ENCODE assay signal across 8 cellular contexts in genomic region chr3:51385621-51386091, GRCh38. TPM values are rescaled to one million over a fixed set of nuclear protein-coding genes. Genes with fewer than 3 reads are reported as not detected.
DNase-seq lines count a peak whose midpoint lies in the region; ATAC-seq and TF ChIP-seq lines count a peak whose summit lies in the region.

No MANE protein-coding gene starts in this region.

- intact Hi-C loops in heart left ventricle (cut with DNase I): loop anchor here in 8 of 10 donors (5.0 to 10.0 kb wide), 9 partner anchors 289 to 1041 kb away; partner anchors contain the start of genes MAPKAPK3 (in 6 of the 8), C3orf18 (in 1 of the 8), CYB561D2 (in 1 of the 8) and DOCK3 (in 1 of the 8)
- intact Hi-C loops in Right ventricle myocardium inferior (cut with DNase I): loop anchor here (2.0 to 5.0 kb wide), 3 partner anchors 113 to 817 kb away; partner anchors contain the start of genes HEMK1 and TEX264
- intact Hi-C loops in lower lobe of right lung (cut with DNase I): no loop called here

- H3K27ac ChIP-seq in heart left ventricle (peak overlapping the region; percentile 45 to 97 (median 89)), lower lobe of right lung (peak overlapping the region; percentile 92), upper lobe of left lung (peak overlapping the region; percentile 91 to 96 (median 94))

- H3K4me3 ChIP-seq in heart left ventricle (peak overlapping the region; percentile 62 to 97 (median 82)), astrocyte of the spinal cord (ENCODE audit: low read depth, low read length) (peak overlapping the region; percentile 96), lower lobe of right lung (peak overlapping the region; percentile 76), upper lobe of left lung (peak overlapping the region; percentile 82 to 97 (median 88))

- TF ChIP-seq CTCF in heart left ventricle (IDR thresholded peaks at IDR 0.05) (no peak), astrocyte of the spinal cord (IDR thresholded peaks at IDR 0.05; ENCODE audit: low read depth, low read length) (no peak), lower lobe of right lung (IDR thresholded peaks at IDR 0.05) (no peak), upper lobe of left lung (IDR thresholded peaks at IDR 0.05) (no peak)

- WGBS in heart left ventricle, 4 donors: 2 to 5% (median 4%) methylated on average over 17 to 18 of the region's 18 CpGs
- WGBS in upper lobe of left lung, 2 donors: 4 to 6% methylated on average over 11 to 18 of the region's 18 CpGs

- peaks cover 0 to 34% (median 27%) of the 10 kb centered on the region in 9 donors for H3K36me3 ChIP-seq in heart left ventricle
- H3K36me3 ChIP-seq in lower lobe of right lung: peaks cover 36% of the 10 kb centered on the region
- peaks cover 0 to 34% (median 4%) of the 10 kb centered on the region in 4 donors for H3K36me3 ChIP-seq in upper lobe of left lung

- TF ChIP-seq POLR2A in heart left ventricle (IDR thresholded peaks at IDR 0.05) (no peak), upper lobe of left lung (IDR thresholded peaks at IDR 0.05) (no peak)

- in situ Hi-C loops in astrocyte of the spinal cord (cut with HindIII; ENCODE audit: low sequenced_read_pairs): no loop called here

- H3K9me3 ChIP-seq in heart left ventricle: no peaks in the 10 kb centered on the region
- no peaks in the 10 kb centered on the region for H3K9me3 ChIP-seq in lower lobe of right lung
- H3K9me3 ChIP-seq in upper lobe of left lung: no peaks in the 10 kb centered on the region

- H3K4me1 ChIP-seq in heart left ventricle (peaks cover 18 to 58% (median 45%) of the 10 kb centered on the region in 12 donors), lower lobe of right lung (peaks cover 62% of the 10 kb centered on the region), upper lobe of left lung (peaks cover 47 to 63% (median 50%) of the 10 kb centered on the region in 4 donors)

- TF ChIP-seq EP300 in upper lobe of left lung (IDR thresholded peaks at IDR 0.05): no peak

- ATAC-seq in heart left ventricle (no peak), Right ventricle myocardium inferior (no peak), lower lobe of right lung (peak in 1 of 2 donors; percentile 1), upper lobe of left lung (ENCODE audit: low FRiP score in 2 of 2) (no peak), GM19035 (IDR thresholded peaks at IDR 0.05; ENCODE audit: unreplicated experiment) (no peak)

- no peak for DNase-seq in heart left ventricle
- DNase-seq in Right ventricle myocardium inferior (ENCODE audit: missing footprints): no peak
- DNase-seq in astrocyte of the spinal cord (ENCODE audit: low read depth, low spot score): no peak
- DNase-seq in lower lobe of right lung: no peak
- DNase-seq in upper lobe of left lung: no peak
- DNase-seq in NCI-H2196 treated with DMSO at 0.1 percent for 48 hours (lab: John Stamatoyannopoulos, UW; ENCODE audit: unreplicated experiment): no peak
- DNase-seq in NCI-H2029 treated with DMSO at 0.1 percent for 48 hours (lab: John Stamatoyannopoulos, UW): no peak

- no peaks in the 10 kb centered on the region for H3K27me3 ChIP-seq in heart left ventricle
- no peaks in the 10 kb centered on the region for H3K27me3 ChIP-seq in lower lobe of right lung (ENCODE audit: low read depth)
- H3K27me3 ChIP-seq in upper lobe of left lung: no peaks in the 10 kb centered on the region

RNA-seq across cellular contexts. Expression of gene MANF, which starts 0.6 kb away (rescaled TPM):
- 10 to 100 TPM; 22.3 to 87.2 (median 47.5) TPM for total RNA-seq in heart left ventricle
- polyA plus RNA-seq in heart left ventricle: 100 to 1,000 TPM in 1 of 2 donors, 10 to 100 TPM in 1; 21.2 to 130 TPM
- 46.1 TPM for total RNA-seq in Right ventricle myocardium inferior
- total RNA-seq in lower lobe of right lung: 59.8 TPM
- total RNA-seq in upper lobe of left lung: 100 to 1,000 TPM in 1 of 6 donors, 10 to 100 TPM in 5; 19.0 to 102 (median 54.5) TPM

RNA-seq across cellular contexts. Expression of gene RBM15B, which starts 5.4 kb away (rescaled TPM):
- total RNA-seq in heart left ventricle (10 to 100 TPM; 12.7 to 21.5 (median 16.2) TPM), Right ventricle myocardium inferior (11.8 TPM), lower lobe of right lung (24.3 TPM), upper lobe of left lung (10 to 100 TPM; 22.0 to 39.8 (median 27.2) TPM)
- 10 to 100 TPM in 1 of 2 donors, 1 to 10 TPM in 1; 4.0 to 15.7 TPM for polyA plus RNA-seq in heart left ventricle
